In the genomic region with DNA sequence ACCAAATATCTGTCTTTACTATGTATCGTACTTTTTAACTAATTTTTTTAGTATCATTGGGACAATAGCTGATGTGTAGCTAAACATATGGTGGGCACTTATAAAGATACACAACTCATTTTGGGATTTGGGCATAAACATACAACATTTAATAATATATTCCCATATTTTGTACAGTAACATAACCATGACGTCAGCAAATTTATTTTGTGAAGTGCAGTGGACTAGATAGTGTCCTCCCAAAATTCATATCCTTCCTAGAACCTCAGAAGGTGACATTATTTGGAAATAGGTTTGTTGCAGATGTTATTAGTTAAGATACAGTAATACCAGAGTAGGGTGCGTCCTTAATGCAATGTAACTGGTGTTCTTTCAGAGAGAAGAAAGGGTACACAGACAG, we compare ENCODE assay signal across 30 cellular contexts.
"Had no signal": no experiment of that assay in that cellular context is flagged by ENCODE, and none has a peak within 500 bp of the region (broad histone marks: within the 10 kb centered on the region; RNA-seq: fewer than 3 reads in every experiment).

No MANE protein-coding gene starts in this region.

- H3K4me1 Mint-ChIP-seq: activated CD4-positive, alpha-beta T cell treated with anti-CD3 and anti-CD28 coated beads, Interleukin-2, amount 10 ng/mL, durations not matched to agents 24 days and 14 days; activated T-helper 17 cell treated with anti-CD3 and anti-CD28 coated beads, Interleukin-2, amount 50 U/mL, for 72 hours had no signal

- H3K27ac Mint-ChIP-seq: activated CD4-positive, alpha-beta T cell treated with anti-CD3 and anti-CD28 coated beads, Interleukin-2, amount 10 ng/mL, durations not matched to agents 24 days and 14 days; activated CD8-positive, alpha-beta T cell treated with anti-CD3 and anti-CD28 coated beads for 36 hours; activated naive CD4-positive, alpha-beta T cell treated with anti-CD3 and anti-CD28 coated beads for 36 hours; activated naive CD4-positive, alpha-beta T cell treated with anti-CD3 and anti-CD28 coated beads, Interleukin-2, amount 50 U/mL, for 72 hours; activated T-cell treated with anti-CD3 and anti-CD28 coated beads, Interleukin-2, amount 50 U/mL, for 72 hours; activated T-helper 17 cell treated with anti-CD3 and anti-CD28 coated beads, Interleukin-2, amount 50 U/mL, for 72 hours had no signal

- H3K4me3 Mint-ChIP-seq: activated CD4-positive, alpha-beta T cell treated with anti-CD3 and anti-CD28 coated beads, Interleukin-2, amount 10 ng/mL, durations not matched to agents 24 days and 14 days; activated CD8-positive, alpha-beta T cell treated with anti-CD3 and anti-CD28 coated beads for 36 hours; activated naive CD4-positive, alpha-beta T cell treated with anti-CD3 and anti-CD28 coated beads for 36 hours; activated T-cell treated with anti-CD3 and anti-CD28 coated beads, Interleukin-2, amount 50 U/mL, for 72 hours; activated T-helper 17 cell treated with anti-CD3 and anti-CD28 coated beads, Interleukin-2, amount 50 U/mL, for 72 hours had no signal

- H3K36me3 Mint-ChIP-seq: activated naive CD4-positive, alpha-beta T cell treated with anti-CD3 and anti-CD28 coated beads, Interleukin-2, amount 50 U/mL, for 72 hours had no signal

- FAIRE-seq: astrocyte, RCC 7860 had no signal

- H3K4me1 ChIP-seq: adrenal gland, body of pancreas, breast epithelium had no signal

- ATAC-seq: activated CD8-positive, alpha-beta T cell treated with anti-CD3 and anti-CD28 coated beads for 36 hours; activated naive CD4-positive, alpha-beta T cell treated with anti-CD3 and anti-CD28 coated beads, Interleukin-2, amount 50 U/mL, for 72 hours; activated T-cell treated with anti-CD3 and anti-CD28 coated beads, Interleukin-2, amount 50 U/mL, for 72 hours; activated T-helper 17 cell treated with anti-CD3 and anti-CD28 coated beads, Interleukin-2, amount 50 U/mL, for 72 hours; body of pancreas; Right ventricle myocardium inferior had no signal

- H3K9me3 ChIP-seq: adrenal gland, body of pancreas, breast epithelium had no signal

- DNase-seq: activated CD4-positive, alpha-beta T cell treated with anti-CD3 and anti-CD28 coated beads, Interleukin-2, amount 10 ng/mL, durations not matched to agents 24 days and 14 days; activated CD4-positive, alpha-beta T cell treated with anti-CD3 and anti-CD28 coated beads, Interleukin-2, amount 50 U/mL, for 4 hours; activated CD8-positive, alpha-beta T cell treated with anti-CD3 and anti-CD28 coated beads for 36 hours; activated gamma-delta T cell; activated naive CD4-positive, alpha-beta T cell treated with anti-CD3 and anti-CD28 coated beads for 36 hours; activated T-cell treated with anti-CD3 and anti-CD28 coated beads, Interleukin-2, amount 50 U/mL, for 1 hour; activated T-cell treated with anti-CD3 and anti-CD28 coated beads, Interleukin-2, amount 50 U/mL, for 72 hours; adrenal gland; body of pancreas; NCI-H1105; NCI-H1417 treated with DMSO at 0.1 percent for 48 hours; NCI-H1694; NCI-H1930; NCI-H2081 treated with DMSO at 0.1 percent for 48 hours; NCI-H226; NCI-H446 treated with DMSO at 0.1 percent for 48 hours; NCI-H524; NCI-H69; NK-92 treated with Interleukin-12 subunit alpha and Interleukin-12 subunit beta, amount 100 ng/mL, for 24 hours; SIG-M5; T1000; WERI-Rb-1 had no signal

- H3K4me3 ChIP-seq: adrenal gland, body of pancreas, breast epithelium, coronary artery had no signal

- H3K27ac ChIP-seq: adrenal gland, body of pancreas, breast epithelium, coronary artery, RWPE1, WERI-Rb-1 had no signal

- H3K27me3 ChIP-seq: adrenal gland, body of pancreas, breast epithelium had no signal

- H3K36me3 ChIP-seq: adrenal gland, breast epithelium, WERI-Rb-1 had no signal

- H3K27me3 Mint-ChIP-seq: activated CD4-positive, alpha-beta T cell treated with anti-CD3 and anti-CD28 coated beads, Interleukin-2, amount 10 ng/mL, durations not matched to agents 24 days and 14 days; activated CD8-positive, alpha-beta T cell treated with anti-CD3 and anti-CD28 coated beads for 36 hours; activated T-helper 17 cell treated with anti-CD3 and anti-CD28 coated beads, Interleukin-2, amount 50 U/mL, for 72 hours had no signal
